Comparison of ENCODE assay signal across 27 cellular contexts in the genomic region with DNA sequence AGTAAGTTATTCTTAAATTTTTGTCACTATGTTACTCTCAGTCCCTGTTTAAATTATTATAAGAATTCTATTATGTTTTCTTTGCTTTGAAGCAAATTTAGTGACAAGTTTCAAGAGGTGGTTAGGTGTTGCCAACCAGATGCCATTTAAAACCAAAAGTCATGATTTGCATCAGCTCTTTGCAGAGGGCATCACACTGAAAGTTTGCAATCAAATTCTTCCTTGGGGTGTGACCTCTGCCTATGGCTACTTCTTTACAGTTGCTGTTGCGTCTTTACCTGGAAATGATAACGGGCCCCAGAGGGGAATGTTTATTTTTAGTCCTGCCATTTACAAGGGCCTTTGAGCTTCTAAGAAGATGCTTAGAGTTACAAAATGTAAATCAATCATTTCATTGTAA.
"Had no signal": no experiment of that assay in that cellular context is flagged by ENCODE, and none has a peak within 500 bp of the region (broad histone marks: within the 10 kb centered on the region; RNA-seq: fewer than 3 reads in every experiment).

No MANE protein-coding gene starts in this region.

- H3K27me3 Mint-ChIP-seq: activated naive CD8-positive, alpha-beta T cell treated with anti-CD3 and anti-CD28 coated beads, Interleukin-2, amount 10 ng/mL, durations not matched to agents 7 days and 5 days; effector memory CD8-positive, alpha-beta T cell had no signal

- H3K9me3 ChIP-seq: gastrocnemius medialis, left ventricle myocardium inferior, pancreas, psoas muscle, thoracic aorta had no signal

- H3K27me3 ChIP-seq: brain microvascular endothelial cell, dorsolateral prefrontal cortex, gastrocnemius medialis, pancreas had no signal

- H3K27ac Mint-ChIP-seq: activated naive CD4-positive, alpha-beta T cell treated with anti-CD3 and anti-CD28 coated beads for 36 hours; activated naive CD8-positive, alpha-beta T cell treated with anti-CD3 and anti-CD28 coated beads, Interleukin-2, amount 10 ng/mL, durations not matched to agents 7 days and 5 days had no signal

- H3K4me1 ChIP-seq: gastrocnemius medialis, left ventricle myocardium inferior, pancreas, psoas muscle had no signal

- H3K9me3 Mint-ChIP-seq: activated naive CD4-positive, alpha-beta T cell treated with anti-CD3 and anti-CD28 coated beads for 36 hours; activated naive CD8-positive, alpha-beta T cell treated with anti-CD3 and anti-CD28 coated beads, Interleukin-2, amount 10 ng/mL, durations not matched to agents 7 days and 5 days; effector memory CD8-positive, alpha-beta T cell had no signal

- H3K36me3 ChIP-seq: brain microvascular endothelial cell, gastrocnemius medialis, left ventricle myocardium inferior, pancreas, thoracic aorta had no signal

- H3K4me3 ChIP-seq: coronary artery, dorsolateral prefrontal cortex, gastrocnemius medialis, left ventricle myocardium inferior, pancreas, psoas muscle, smooth muscle cell, thoracic aorta had no signal

- H3K4me2 ChIP-seq: smooth muscle cell had no signal

- H3K4me3 Mint-ChIP-seq: activated naive CD4-positive, alpha-beta T cell treated with anti-CD3 and anti-CD28 coated beads for 36 hours; activated naive CD8-positive, alpha-beta T cell treated with anti-CD3 and anti-CD28 coated beads, Interleukin-2, amount 10 ng/mL, durations not matched to agents 7 days and 5 days had no signal

- ATAC-seq: effector memory CD8-positive, alpha-beta T cell; gastrocnemius medialis; pancreas; psoas muscle had no signal

- DNase-seq: activated CD4-positive, alpha-beta T cell treated with anti-CD3 and anti-CD28 coated beads for 4 hours; activated CD4-positive, alpha-beta T cell treated with anti-CD3 and anti-CD28 coated beads, Interleukin-2, amount 50 U/mL, for 48 hours; activated CD4-positive, CD25-positive, alpha-beta regulatory T cell; activated CD8-positive, alpha-beta memory T cell treated with anti-CD3 and anti-CD28 coated beads, Interleukin-2, amount 50 U/mL, for 48 hours; activated effector memory CD4-positive, alpha-beta T cell treated with anti-CD3 and anti-CD28 coated beads, Interleukin-2, amount 50 U/mL, for 16 hours; activated naive CD4-positive, alpha-beta T cell treated with anti-CD3 and anti-CD28 coated beads for 36 hours; activated naive CD8-positive, alpha-beta T cell treated with anti-CD3 and anti-CD28 coated beads, Interleukin-2, amount 10 ng/mL, durations not matched to agents 7 days and 5 days; amniotic stem cell; brain microvascular endothelial cell; dorsolateral prefrontal cortex; effector memory CD8-positive, alpha-beta T cell; erythroblast; gastrocnemius medialis; glutamatergic neuron; islet precursor cell; left ventricle myocardium inferior; nucleus accumbens; pancreas; psoas muscle; stimulated activated CD4-positive, alpha-beta T cell treated with anti-CD3 and anti-CD28 coated beads, Interleukin-1b, Interleukin-23, amount 100 ng/mL, for 48 hours; stimulated activated CD4-positive, alpha-beta T cell treated with anti-CD3 and anti-CD28 coated beads, Interleukin-4, amount 100 ng/mL, for 4 hours; stimulated activated CD8-positive, alpha-beta memory T cell treated with anti-CD3 and anti-CD28 coated beads, Interleukin-4, amount 100 ng/mL, for 48 hours; stimulated activated naive CD4-positive, alpha-beta T cell; trophoblast cell had no signal

- H3K27ac ChIP-seq: brain microvascular endothelial cell, coronary artery, dorsolateral prefrontal cortex, gastrocnemius medialis, left ventricle myocardium inferior, pancreas, psoas muscle, thoracic aorta had no signal
